In genomic region chr22:17234144-17234623, GRCh38 we compare ENCODE assay signal across 18 cellular contexts. TPM values are rescaled to one million over a fixed set of nuclear protein-coding genes. Genes with fewer than 3 reads are reported as not detected.
DNase-seq lines count a peak whose midpoint lies in the region; ATAC-seq and TF ChIP-seq lines count a peak whose summit lies in the region.
"Had no signal": no experiment of that assay in that cellular context is flagged by ENCODE, and none has a peak within 500 bp of the region (broad histone marks: within the 10 kb centered on the region; RNA-seq: fewer than 3 reads in every experiment).

No MANE protein-coding gene starts in this region.

- no peak for ATAC-seq in stimulated activated naive B cell treated with anti-CD40 and anti-IgM and Interleukin-4, amounts not matched to agents 10 μg/mL and 1 μg/mL and 100 μg/mL, for 72 hours (replicated peaks)
- no peak for ATAC-seq in GM21367 (IDR thresholded peaks at IDR 0.05; ENCODE audit: unreplicated experiment)
- ATAC-seq in HG03139 (IDR thresholded peaks at IDR 0.05; ENCODE audit: unreplicated experiment) = no peak
- ATAC-seq: psoas muscle had no signal

- H3K27ac Mint-ChIP-seq in stimulated activated naive B cell treated with anti-CD40 and anti-IgM and Interleukin-4, amounts not matched to agents 10 μg/mL and 1 μg/mL and 100 μg/mL, for 72 hours = peak overlapping the region; percentile 14
- H3K27ac Mint-ChIP-seq: activated B cell treated with CpG ODN at 0.5 μM for 24 hours had no signal

- H3K4me3 ChIP-seq in H7 (ENCODE audit: insufficient read depth, low read depth, low read length) (peak overlapping the region; percentile 11; the same call in 1 of the 2 replicates), astrocyte of the spinal cord (ENCODE audit: low read depth, low read length) (no peak overlapping the region)
- H3K4me3 ChIP-seq: breast epithelium, psoas muscle, thoracic aorta had no signal

- no peaks in the 10 kb centered on the region for H3K27me3 Mint-ChIP-seq in stimulated activated naive B cell treated with anti-CD40 and anti-IgM and Interleukin-4, amounts not matched to agents 10 μg/mL and 1 μg/mL and 100 μg/mL, for 72 hours
- H3K27me3 Mint-ChIP-seq: activated B cell treated with CpG ODN at 0.5 μM for 24 hours had no signal

- no peaks in the 10 kb centered on the region for H3K36me3 Mint-ChIP-seq in stimulated activated naive B cell treated with anti-CD40 and anti-IgM and Interleukin-4, amounts not matched to agents 10 μg/mL and 1 μg/mL and 100 μg/mL, for 72 hours
- H3K36me3 Mint-ChIP-seq: CD4-positive, CD25-positive, alpha-beta regulatory T cell had no signal

- DNase-seq in H7 (peak; percentile 88), astrocyte of the spinal cord (ENCODE audit: low read depth, low spot score) (no peak), iPS-NIHi7 (ENCODE audit: extremely low spot score) (peak; percentile 90), NCI-H2107 treated with DMSO at 0.1 percent for 48 hours (lab: John Stamatoyannopoulos, UW; ENCODE audit: unreplicated experiment) (no peak)
- DNase-seq in stimulated activated naive B cell treated with anti-CD40 and anti-IgM and Interleukin-4, amounts not matched to agents 10 μg/mL and 1 μg/mL and 100 μg/mL, for 72 hours = no peak
- DNase-seq: activated B cell treated with CpG ODN at 0.5 μM for 24 hours; activated naive CD4-positive, alpha-beta T cell treated with anti-CD3 and anti-CD28 coated beads, Interleukin-2, amount 50 U/mL, for 16 hours; CD4-positive, CD25-positive, alpha-beta regulatory T cell; effector memory CD4-positive, alpha-beta T cell; Karpas-422; NCI-H1436 treated with DMSO at 0.1 percent for 48 hours; NCI-H446 treated with DMSO at 0.1 percent for 48 hours; OCI-M1 had no signal

- no peaks in the 10 kb centered on the region for H3K36me3 ChIP-seq in H7 (replicated peaks; ENCODE audit: control insufficient read depth, insufficient read depth, low read length)
- H3K36me3 ChIP-seq: breast epithelium, thoracic aorta had no signal

- no peaks in the 10 kb centered on the region for H3K9me3 Mint-ChIP-seq in stimulated activated naive B cell treated with anti-CD40 and anti-IgM and Interleukin-4, amounts not matched to agents 10 μg/mL and 1 μg/mL and 100 μg/mL, for 72 hours
- H3K9me3 Mint-ChIP-seq: activated B cell treated with CpG ODN at 0.5 μM for 24 hours had no signal

- H3K4me1 Mint-ChIP-seq in stimulated activated naive B cell treated with anti-CD40 and anti-IgM and Interleukin-4, amounts not matched to agents 10 μg/mL and 1 μg/mL and 100 μg/mL, for 72 hours = peaks cover 24 to 35% of the 10 kb centered on the region in 2 donors

- peak; percentile 10 for TF ChIP-seq CTCF in astrocyte of the spinal cord (IDR thresholded peaks at IDR 0.05; ENCODE audit: low read depth, low read length)

- H3K27me3 ChIP-seq in H7 (ENCODE audit: control insufficient read depth, insufficient read depth, low read length) = no peaks in the 10 kb centered on the region

- H3K4me3 Mint-ChIP-seq in stimulated activated naive B cell treated with anti-CD40 and anti-IgM and Interleukin-4, amounts not matched to agents 10 μg/mL and 1 μg/mL and 100 μg/mL, for 72 hours = no peak overlapping the region
- H3K4me3 Mint-ChIP-seq: activated B cell treated with CpG ODN at 0.5 μM for 24 hours; CD4-positive, CD25-positive, alpha-beta regulatory T cell had no signal

- in situ Hi-C loops in astrocyte of the spinal cord (cut with HindIII; ENCODE audit: low sequenced_read_pairs) = no loop called here

RNA-seq across cellular contexts. Expression of gene ADA2, which starts 14.9 kb away (rescaled TPM):
- total RNA-seq in H7 (2014; rRNA removed; shearing (Covaris generic)) = 29.1 and 36.0 TPM in 2 replicates

Comparison
In these comparisons a context has a peak if more than half of its experiments do, and no peak if none do; other contexts are left out.
1. DNase-seq: peak in H7 (single experiment) and iPS-NIHi7 (single experiment); none in astrocyte of the spinal cord (single experiment), stimulated activated naive B cell treated with anti-CD40 and anti-IgM and Interleukin-4, amounts not matched to agents 10 μg/mL and 1 μg/mL and 100 μg/mL, for 72 hours (single experiment) and NCI-H2107 treated with DMSO at 0.1 percent for 48 hours (single experiment).